ENCODE assay signal across 24 cellular contexts in genomic region chr10:1266033-1266802, GRCh38.
"Had no signal": no experiment of that assay in that cellular context is flagged by ENCODE, and none has a peak within 500 bp of the region (broad histone marks: within the 10 kb centered on the region; RNA-seq: fewer than 3 reads in every experiment).

No MANE protein-coding gene starts in this region.

- DNase-seq: cerebellar nuclear complex; erythroblast; heart left ventricle; hypothalamus; kidney glomerular epithelial cell; naive B cell; retina; stimulated activated CD4-positive, alpha-beta T cell treated with anti-CD3 and anti-CD28 coated beads, Interleukin-12 subunit alpha, Interleukin-12 subunit beta, amount 100 ng/mL, for 4 hours; stimulated activated naive CD4-positive, alpha-beta T cell; stomach; substantia nigra; trophoblast cell had no signal

- H3K9me3 ChIP-seq: prostate gland, stomach had no signal

- H3K9me3 Mint-ChIP-seq: dendritic cell treated with granulocyte-macrophage colony-stimulating factor and Interleukin-4, amounts not matched to agents 40 ng/mL and 50 ng/mL, for 4 days; mesothelial cell of epicardium had no signal

- H3K4me1 Mint-ChIP-seq: memory B cell, naive B cell had no signal

- H3K79me2 ChIP-seq: parathyroid adenoma had no signal

- H3K36me3 ChIP-seq: heart left ventricle, prostate gland, stomach had no signal

- H3K27me3 ChIP-seq: heart left ventricle had no signal

- H3K9ac ChIP-seq: parathyroid adenoma had no signal

- H3K36me3 Mint-ChIP-seq: memory B cell, mesothelial cell of epicardium, naive B cell had no signal

- FAIRE-seq: colon, endothelial cell of umbilical vein, frontal cortex, islet of Langerhans, urothelium cell line had no signal

- H3K4me3 Mint-ChIP-seq: dendritic cell treated with granulocyte-macrophage colony-stimulating factor and Interleukin-4, amounts not matched to agents 40 ng/mL and 50 ng/mL, for 4 days; memory B cell; mesothelial cell of epicardium; nephron had no signal

- H3K4me3 ChIP-seq: heart left ventricle, prostate gland, skin epidermis, stomach had no signal

- H3K27me3 Mint-ChIP-seq: dendritic cell treated with granulocyte-macrophage colony-stimulating factor and Interleukin-4, amounts not matched to agents 40 ng/mL and 50 ng/mL, for 4 days had no signal

- H2AFZ ChIP-seq: parathyroid adenoma had no signal

- H3K27ac Mint-ChIP-seq: dendritic cell treated with granulocyte-macrophage colony-stimulating factor and Interleukin-4, amounts not matched to agents 40 ng/mL and 50 ng/mL, for 4 days; memory B cell; mesothelial cell of epicardium; naive B cell; nephron had no signal

- H3K27ac ChIP-seq: heart left ventricle, parathyroid adenoma, prostate gland, skin epidermis, stomach had no signal

- H3K4me1 ChIP-seq: heart left ventricle, parathyroid adenoma, prostate gland, stomach had no signal
